In genomic region chrX:1681439-1681838, GRCh38 we compare ENCODE assay signal across 28 cellular contexts.
DNase-seq lines count a peak whose midpoint lies in the region; ATAC-seq and TF ChIP-seq lines count a peak whose summit lies in the region.
"Had no signal": no experiment of that assay in that cellular context is flagged by ENCODE, and none has a peak within 500 bp of the region (broad histone marks: within the 10 kb centered on the region; RNA-seq: fewer than 3 reads in every experiment).

No MANE protein-coding gene starts in this region.

- peaks cover 29% of the 10 kb centered on the region for H3K36me3 Mint-ChIP-seq in activated CD4-positive, alpha-beta T cell treated with anti-CD3 and anti-CD28 coated beads, Interleukin-2, amount 10 ng/mL, durations not matched to agents 7 days and 5 days (ENCODE audit: low read depth)
- H3K36me3 Mint-ChIP-seq in CD8-positive, alpha-beta T cell = peaks cover 15% of the 10 kb centered on the region
- peaks cover 18% of the 10 kb centered on the region for H3K36me3 Mint-ChIP-seq in activated T-helper 1 cell treated with anti-CD3 and anti-CD28 coated beads, Interleukin-12 subunit alpha, Interleukin-12 subunit beta, Interleukin-2, Interleukin-4 antibody, amounts not matched to agents 30 ng/mL and 10 ng/mL and 1 ng/mL, durations not matched to agents 14 hours and 24 hours and 36 hours (ENCODE audit: low read depth)
- H3K36me3 Mint-ChIP-seq in naive thymus-derived CD4-positive, alpha-beta T cell = peaks cover 0 to 39% (median 6%) of the 10 kb centered on the region in 5 donors
- H3K36me3 Mint-ChIP-seq: neural progenitor cell had no signal

- peak overlapping the region; percentile 86 for H3K27ac Mint-ChIP-seq in activated CD4-positive, alpha-beta T cell treated with anti-CD3 and anti-CD28 coated beads, Interleukin-2, amount 10 ng/mL, durations not matched to agents 7 days and 5 days
- H3K27ac Mint-ChIP-seq in CD8-positive, alpha-beta T cell = peak overlapping the region; percentile 38
- peak overlapping the region; percentile 95 for H3K27ac Mint-ChIP-seq in activated T-helper 1 cell treated with anti-CD3 and anti-CD28 coated beads, Interleukin-12 subunit alpha, Interleukin-12 subunit beta, Interleukin-2, Interleukin-4 antibody, amounts not matched to agents 30 ng/mL and 10 ng/mL and 1 ng/mL, durations not matched to agents 14 hours and 24 hours and 36 hours
- H3K27ac Mint-ChIP-seq in naive thymus-derived CD4-positive, alpha-beta T cell = peak overlapping the region in 8 of 9 donors; percentile 15 to 98 (median 82)
- H3K27ac Mint-ChIP-seq: CD4-positive, alpha-beta T cell; neural progenitor cell had no signal

- POLR2A ChIA-PET in activated CD4-positive, alpha-beta T cell treated with anti-CD3 and anti-CD28 coated beads, Interleukin-2, amount 10 ng/mL, durations not matched to agents 7 days and 5 days (lab: Charles Lee) = no interaction called here
- POLR2A ChIA-PET in CD8-positive, alpha-beta T cell (lab: Charles Lee) = no interaction called here
- POLR2A ChIA-PET in naive thymus-derived CD4-positive, alpha-beta T cell (lab: Charles Lee) = no interaction called here

- DNase-seq in activated CD4-positive, alpha-beta T cell treated with anti-CD3 and anti-CD28 coated beads, Interleukin-2, amount 10 ng/mL, durations not matched to agents 7 days and 5 days = no peak
- DNase-seq in activated CD4-positive, alpha-beta T cell treated with anti-CD3 and anti-CD28 coated beads, Interleukin-2, amount 50 U/mL, for 48 hours = no peak
- DNase-seq in CD8-positive, alpha-beta T cell = no peak
- no peak for DNase-seq in activated T-helper 1 cell treated with anti-CD3 and anti-CD28 coated beads, Interleukin-12 subunit alpha, Interleukin-12 subunit beta, Interleukin-2, Interleukin-4 antibody, amounts not matched to agents 30 ng/mL and 10 ng/mL and 1 ng/mL, durations not matched to agents 14 hours and 24 hours and 36 hours (ENCODE audit: low spot score)
- no peak for DNase-seq in naive thymus-derived CD4-positive, alpha-beta T cell
- no peak for DNase-seq in MM.1S
- no peak for DNase-seq in stimulated activated CD4-positive, alpha-beta T cell treated with anti-CD3 and anti-CD28 coated beads, Interleukin-2, amount 100 ng/mL, for 48 hours
- DNase-seq: CD4-positive, alpha-beta T cell; DMS 273 treated with DMSO at 0.1 percent for 48 hours; effector CD8-positive, alpha-beta T cell; GM23248; hypothalamus; left colon; NCI-H146; NCI-H774; Peyer's patch; retina; SHP77; stimulated activated naive CD4-positive, alpha-beta T cell treated with Interleukin-2 at 50 U/mL for 16 hours; uterus had no signal

- peak; percentile 47 for TF ChIP-seq CTCF in CD8-positive, alpha-beta T cell (IDR thresholded peaks at IDR 0.05)
- TF ChIP-seq CTCF in MM.1S (IDR thresholded peaks at IDR 0.05; ENCODE audit: low read length) = no peak

- H3K4me1 ChIP-seq in CD8-positive, alpha-beta T cell (ENCODE audit: insufficient read depth, low read length) = peaks cover 4% of the 10 kb centered on the region
- no peaks in the 10 kb centered on the region for H3K4me1 ChIP-seq in naive thymus-derived CD4-positive, alpha-beta T cell (ENCODE audit: control insufficient read depth in 2 of 2, insufficient read depth in 2 of 2, low read length in 2 of 2)
- H3K4me1 ChIP-seq in MM.1S (ENCODE audit: low read length) = no peaks in the 10 kb centered on the region
- H3K4me1 ChIP-seq: A549, ascending aorta, neural progenitor cell, pancreas, Peyer's patch, uterus had no signal

- no peak overlapping the region for H3K4me3 ChIP-seq in CD8-positive, alpha-beta T cell (ENCODE audit: low read depth, low read length)
- no peak overlapping the region for H3K4me3 ChIP-seq in naive thymus-derived CD4-positive, alpha-beta T cell (ENCODE audit: low read length)
- no peak overlapping the region for H3K4me3 ChIP-seq in MM.1S (ENCODE audit: low read length)
- H3K4me3 ChIP-seq: A549, ascending aorta, coronary artery, GM23248, mucosa of descending colon, neural progenitor cell, pancreas, Peyer's patch, thoracic aorta, uterus had no signal

- no peak overlapping the region for H3K4me2 ChIP-seq in MM.1S (ENCODE audit: low read depth, low read length)
- H3K4me2 ChIP-seq: A549, neural progenitor cell had no signal

- H3K27ac ChIP-seq in CD8-positive, alpha-beta T cell (ENCODE audit: low read depth, low read length) = no peak overlapping the region
- H3K27ac ChIP-seq in naive thymus-derived CD4-positive, alpha-beta T cell (ENCODE audit: low read depth, low read length) = no peak overlapping the region
- H3K27ac ChIP-seq in MM.1S (ENCODE audit: low read length) = no peak overlapping the region
- H3K27ac ChIP-seq: A549, ascending aorta, coronary artery, GM23248, neural progenitor cell, pancreas, Peyer's patch, thoracic aorta, uterus had no signal

- CTCF ChIA-PET in activated CD4-positive, alpha-beta T cell treated with anti-CD3 and anti-CD28 coated beads, Interleukin-2, amount 10 ng/mL, durations not matched to agents 7 days and 5 days (lab: Charles Lee) = no interaction called here
- CTCF ChIA-PET in CD8-positive, alpha-beta T cell (lab: Charles Lee) = no interaction called here
- CTCF ChIA-PET in naive thymus-derived CD4-positive, alpha-beta T cell (lab: Charles Lee) = no interaction called here

- H3K4me1 Mint-ChIP-seq in activated CD4-positive, alpha-beta T cell treated with anti-CD3 and anti-CD28 coated beads, Interleukin-2, amount 10 ng/mL, durations not matched to agents 7 days and 5 days = peaks cover 25% of the 10 kb centered on the region
- H3K4me1 Mint-ChIP-seq in CD8-positive, alpha-beta T cell (ENCODE audit: low read depth) = peaks cover 23% of the 10 kb centered on the region
- H3K4me1 Mint-ChIP-seq in activated T-helper 1 cell treated with anti-CD3 and anti-CD28 coated beads, Interleukin-12 subunit alpha, Interleukin-12 subunit beta, Interleukin-2, Interleukin-4 antibody, amounts not matched to agents 30 ng/mL and 10 ng/mL and 1 ng/mL, durations not matched to agents 14 hours and 24 hours and 36 hours (ENCODE audit: low read depth) = peaks cover 33% of the 10 kb centered on the region
- H3K4me1 Mint-ChIP-seq in naive thymus-derived CD4-positive, alpha-beta T cell = peaks cover 9 to 47% (median 28%) of the 10 kb centered on the region in 7 donors

- H3F3A ChIP-seq in MM.1S (ENCODE audit: insufficient read depth, low read length) = no peaks in the 10 kb centered on the region

- no peaks in the 10 kb centered on the region for H3K79me2 ChIP-seq in MM.1S (ENCODE audit: low read length)

- H3K4me3 Mint-ChIP-seq in activated CD4-positive, alpha-beta T cell treated with anti-CD3 and anti-CD28 coated beads, Interleukin-2, amount 10 ng/mL, durations not matched to agents 7 days and 5 days = no peak overlapping the region
- no peak overlapping the region for H3K4me3 Mint-ChIP-seq in CD8-positive, alpha-beta T cell
- H3K4me3 Mint-ChIP-seq in activated T-helper 1 cell treated with anti-CD3 and anti-CD28 coated beads, Interleukin-12 subunit alpha, Interleukin-12 subunit beta, Interleukin-2, Interleukin-4 antibody, amounts not matched to agents 30 ng/mL and 10 ng/mL and 1 ng/mL, durations not matched to agents 14 hours and 24 hours and 36 hours = no peak overlapping the region
- peak overlapping the region in 3 of 10 donors; percentile 48 to 75 (median 74) for H3K4me3 Mint-ChIP-seq in naive thymus-derived CD4-positive, alpha-beta T cell
- H3K4me3 Mint-ChIP-seq: CD4-positive, alpha-beta T cell; neural progenitor cell had no signal

- intact Hi-C loops in CD8-positive, alpha-beta T cell (cut with DNase I, micrococcal nuclease) = no loop called here
- intact Hi-C loops in activated T-helper 1 cell treated with anti-CD3 and anti-CD28 coated beads, Interleukin-12 subunit alpha, Interleukin-12 subunit beta, Interleukin-2, Interleukin-4 antibody, amounts not matched to agents 30 ng/mL and 10 ng/mL and 1 ng/mL, durations not matched to agents 14 hours and 24 hours and 36 hours (cut with micrococcal nuclease) = no loop called here
- intact Hi-C loops in naive thymus-derived CD4-positive, alpha-beta T cell (cut with micrococcal nuclease) = no loop called here

- ATAC-seq in CD8-positive, alpha-beta T cell = no peak
- no peak for ATAC-seq in naive thymus-derived CD4-positive, alpha-beta T cell
- no peak for ATAC-seq in GM21825 (IDR thresholded peaks at IDR 0.05; ENCODE audit: unreplicated experiment)
- ATAC-seq: A549, left colon, mucosa of descending colon, pancreas had no signal

- no peaks in the 10 kb centered on the region for H3K27me3 ChIP-seq in CD8-positive, alpha-beta T cell (ENCODE audit: insufficient read depth, low read length)
- H3K27me3 ChIP-seq in naive thymus-derived CD4-positive, alpha-beta T cell (ENCODE audit: control insufficient read depth in 2 of 2, insufficient read depth in 2 of 2, low read length in 2 of 2) = no peaks in the 10 kb centered on the region
- no peaks in the 10 kb centered on the region for H3K27me3 ChIP-seq in MM.1S (replicated peaks; ENCODE audit: insufficient read depth, low read length)
- H3K27me3 ChIP-seq: ascending aorta, neural progenitor cell, pancreas, Peyer's patch, uterus had no signal

- no peak overlapping the region for H2AFZ ChIP-seq in MM.1S (ENCODE audit: low read length)
- H2AFZ ChIP-seq: GM23248, neural progenitor cell had no signal

- H3K9me3 Mint-ChIP-seq in activated CD4-positive, alpha-beta T cell treated with anti-CD3 and anti-CD28 coated beads, Interleukin-2, amount 10 ng/mL, durations not matched to agents 7 days and 5 days = peaks cover 8% of the 10 kb centered on the region
- peaks cover 4% of the 10 kb centered on the region for H3K9me3 Mint-ChIP-seq in CD8-positive, alpha-beta T cell
- peaks cover 21% of the 10 kb centered on the region for H3K9me3 Mint-ChIP-seq in activated T-helper 1 cell treated with anti-CD3 and anti-CD28 coated beads, Interleukin-12 subunit alpha, Interleukin-12 subunit beta, Interleukin-2, Interleukin-4 antibody, amounts not matched to agents 30 ng/mL and 10 ng/mL and 1 ng/mL, durations not matched to agents 14 hours and 24 hours and 36 hours
- H3K9me3 Mint-ChIP-seq in naive thymus-derived CD4-positive, alpha-beta T cell = peaks cover 0 to 12% (median 1%) of the 10 kb centered on the region in 11 donors
- H3K9me3 Mint-ChIP-seq: CD4-positive, alpha-beta T cell had no signal

- H4K20me1 ChIP-seq in MM.1S (ENCODE audit: insufficient read depth, low read length) = no peaks in the 10 kb centered on the region

- H3K36me3 ChIP-seq in CD8-positive, alpha-beta T cell (ENCODE audit: insufficient read depth, low read length) = no peaks in the 10 kb centered on the region
- no peaks in the 10 kb centered on the region for H3K36me3 ChIP-seq in naive thymus-derived CD4-positive, alpha-beta T cell (ENCODE audit: control insufficient read depth in 2 of 3, insufficient read depth in 3 of 3, low read length in 3 of 3)
- H3K36me3 ChIP-seq in MM.1S (replicated peaks; ENCODE audit: insufficient read depth, low read length) = no peaks in the 10 kb centered on the region
- H3K36me3 ChIP-seq: ascending aorta, neural progenitor cell, pancreas, Peyer's patch, thoracic aorta, uterus had no signal

- H3K27me3 Mint-ChIP-seq in activated CD4-positive, alpha-beta T cell treated with anti-CD3 and anti-CD28 coated beads, Interleukin-2, amount 10 ng/mL, durations not matched to agents 7 days and 5 days = no peaks in the 10 kb centered on the region
- H3K27me3 Mint-ChIP-seq in CD8-positive, alpha-beta T cell (ENCODE audit: low read depth) = no peaks in the 10 kb centered on the region
- H3K27me3 Mint-ChIP-seq in activated T-helper 1 cell treated with anti-CD3 and anti-CD28 coated beads, Interleukin-12 subunit alpha, Interleukin-12 subunit beta, Interleukin-2, Interleukin-4 antibody, amounts not matched to agents 30 ng/mL and 10 ng/mL and 1 ng/mL, durations not matched to agents 14 hours and 24 hours and 36 hours (ENCODE audit: insufficient read depth) = no peaks in the 10 kb centered on the region
- H3K27me3 Mint-ChIP-seq in naive thymus-derived CD4-positive, alpha-beta T cell = no peaks in the 10 kb centered on the region
- H3K27me3 Mint-ChIP-seq: CD4-positive, alpha-beta T cell had no signal

- no peaks in the 10 kb centered on the region for H3K9me2 ChIP-seq in MM.1S (replicated peaks; ENCODE audit: insufficient read depth, low read length)

- no peaks in the 10 kb centered on the region for H3K9me3 ChIP-seq in CD8-positive, alpha-beta T cell (ENCODE audit: low read length)
- H3K9me3 ChIP-seq in naive thymus-derived CD4-positive, alpha-beta T cell (ENCODE audit: control insufficient read depth in 2 of 3, low read length in 3 of 3) = no peaks in the 10 kb centered on the region
- H3K9me3 ChIP-seq in MM.1S (replicated peaks; ENCODE audit: insufficient read depth, low read length) = no peaks in the 10 kb centered on the region
- H3K9me3 ChIP-seq: A549, ascending aorta, mucosa of descending colon, pancreas, Peyer's patch, thoracic aorta, uterus had no signal

- no peak overlapping the region for H3K9ac ChIP-seq in MM.1S (ENCODE audit: low read length)
- H3K9ac ChIP-seq: GM23248, neural progenitor cell had no signal

Comparison
In these comparisons a context has a peak if more than half of its experiments do, and no peak if none do; other contexts are left out.
1. H3K27ac Mint-ChIP-seq: peak in every context shown above with its lines; median percentile 95 in activated T-helper 1 cell treated with anti-CD3 and anti-CD28 coated beads, Interleukin-12 subunit alpha, Interleukin-12 subunit beta, Interleukin-2, Interleukin-4 antibody, amounts not matched to agents 30 ng/mL and 10 ng/mL and 1 ng/mL, durations not matched to agents 14 hours and 24 hours and 36 hours; 86 in activated CD4-positive, alpha-beta T cell treated with anti-CD3 and anti-CD28 coated beads, Interleukin-2, amount 10 ng/mL, durations not matched to agents 7 days and 5 days; 82 in naive thymus-derived CD4-positive, alpha-beta T cell; 38 in CD8-positive, alpha-beta T cell.